In genomic region chr2:148756292-148756975, GRCh38 we compare ENCODE assay signal across 14 cellular contexts.
A peak's percentile ranks its signal among the peaks of the same experiment; 100 is the strongest.
DNase-seq lines count a peak whose midpoint lies in the region; ATAC-seq and TF ChIP-seq lines count a peak whose summit lies in the region.
"Had no signal": no experiment of that assay in that cellular context is flagged by ENCODE, and none has a peak within 500 bp of the region (broad histone marks: within the 10 kb centered on the region; RNA-seq: fewer than 3 reads in every experiment).

No MANE protein-coding gene starts in this region.

- peak; percentile 2 for DNase-seq in AG09309 (ENCODE audit: low read depth)
- DNase-seq in HCEC 1CT, result peak; percentile 88
- DNase-seq in adipocyte (ENCODE audit: low read depth), result peak; percentile 57
- DNase-seq in hepatic stellate cell (ENCODE audit: low spot score), result peak; percentile 3
- DNase-seq in NCI-H146 treated with DMSO at 0.1 percent for 48 hours (lab: John Stamatoyannopoulos, UW; ENCODE audit: unreplicated experiment), result no peak
- DNase-seq in WERI-Rb-1, result no peak
- no peak for DNase-seq in T-helper 2 cell
- DNase-seq: activated CD4-positive, alpha-beta memory T cell treated with anti-CD3 and anti-CD28 coated beads for 36 hours; effector CD4-positive, alpha-beta T cell; NCI-H146; stimulated activated CD4-positive, alpha-beta T cell treated with anti-CD3 and anti-CD28 coated beads, Interleukin-2, amount 100 ng/mL, for 48 hours; T-cell had no signal

- no peaks in the 10 kb centered on the region for H3K27me3 ChIP-seq in adipocyte (replicated peaks; ENCODE audit: control insufficient read depth, insufficient read depth, low read length)
- H3K27me3 ChIP-seq in WERI-Rb-1 (ENCODE audit: insufficient read depth, low read depth, severe bottlenecking), result no peaks in the 10 kb centered on the region

- H3K9ac ChIP-seq in adipocyte (ENCODE audit: low read length), result no peak overlapping the region

- H3K4me1 ChIP-seq in adipocyte (ENCODE audit: control insufficient read depth, insufficient read depth, low read length), result peaks cover 4% of the 10 kb centered on the region
- H3K4me1 ChIP-seq: prostate gland had no signal

- ATAC-seq in GM19455 (IDR thresholded peaks at IDR 0.05; ENCODE audit: unreplicated experiment), result no peak
- ATAC-seq: T-cell had no signal

- peaks cover 15% of the 10 kb centered on the region for H3K36me3 ChIP-seq in adipocyte (ENCODE audit: control insufficient read depth, insufficient read depth, low read length, severe bottlenecking)
- peaks cover 12% of the 10 kb centered on the region for H3K36me3 ChIP-seq in WERI-Rb-1
- H3K36me3 ChIP-seq: prostate gland had no signal

- no peaks in the 10 kb centered on the region for H3K9me3 ChIP-seq in adipocyte (ENCODE audit: control insufficient read depth, low read length)
- H3K9me3 ChIP-seq in WERI-Rb-1 (ENCODE audit: severe bottlenecking), result no peaks in the 10 kb centered on the region
- H3K9me3 ChIP-seq: prostate gland had no signal

- no peak overlapping the region for H3K4me3 ChIP-seq in AG09309 (ENCODE audit: control insufficient read depth, low read depth, low read length)
- H3K4me3 ChIP-seq in adipocyte (ENCODE audit: low read length), result no peak overlapping the region
- H3K4me3 ChIP-seq in WERI-Rb-1 (ENCODE audit: low read depth, low read length), result no peak overlapping the region
- H3K4me3 ChIP-seq: prostate gland had no signal

- no peak for TF ChIP-seq CTCF in AG09309 (IDR thresholded peaks at IDR 0.05; ENCODE audit: control insufficient read depth, insufficient read depth, low read depth, low read length, missing control alignments)
- no peak for TF ChIP-seq CTCF in WERI-Rb-1 (IDR thresholded peaks at IDR 0.05; ENCODE audit: low read depth, low read length)

- H3K27ac ChIP-seq in WERI-Rb-1, result no peak overlapping the region
- H3K27ac ChIP-seq: prostate gland had no signal

Comparison
In these comparisons a context has a peak if more than half of its experiments do, and no peak if none do; other contexts are left out.
1. DNase-seq: peak in AG09309 (single experiment), HCEC 1CT (single experiment), adipocyte (single experiment) and hepatic stellate cell (single experiment); none in NCI-H146 treated with DMSO at 0.1 percent for 48 hours (single experiment), WERI-Rb-1 (single experiment) and T-helper 2 cell (0 of 5).